7 cellular contexts compared by ENCODE assay signal in genomic region chr1:179229214-179230140, GRCh38. TPM values are rescaled to one million over a fixed set of nuclear protein-coding genes. Genes with fewer than 3 reads are reported as not detected.
DNase-seq lines count a peak whose midpoint lies in the region; ATAC-seq, FAIRE-seq and TF ChIP-seq lines count a peak whose summit lies in the region.

Gene ABL2 (minus strand): TSS chr1:179229677. CDS start chr1:179229397, 280 bp downstream.

- H3K27me3 ChIP-seq in HepG2 (ENCODE audit: control insufficient read depth in 1 of 2, insufficient read depth in 2 of 2, low read length in 2 of 2) = no peaks in the 10 kb centered on the region; a peak in 1 of 5 replicates

- TF ChIP-seq POLR2A in HepG2 (IDR thresholded peaks at IDR 0.05; ENCODE audit: insufficient read depth in 1 of 2, low read depth in 2 of 2, low read length in 2 of 2) = peak in 1 of 2 experiments; percentile 44; a peak in 1 of 4 replicates

- H2AFZ ChIP-seq in HepG2 (ENCODE audit: low read length) = no peak within 1 kb of the TSS

- H4K20me1 ChIP-seq in HepG2 (ENCODE audit: insufficient read depth, low read length) = peaks cover 5% of the 10 kb centered on the region; the same call in 1 of the 2 replicates

- CTCF ChIA-PET in HepG2 (lab: Yijun Ruan, JAX; ENCODE audit: low intra/inter-chr PET ratio, low total read pairs) = no interaction called here

- H3K9ac ChIP-seq in HepG2 (ENCODE audit: insufficient read depth, low read depth, low read length) = peak within 1 kb of the TSS; percentile 89

- peaks cover 68% of the 10 kb centered on the region for H3K4me1 ChIP-seq in HepG2 (ENCODE audit: insufficient read depth, low read length)

- intact Hi-C loops in HepG2 (cut with micrococcal nuclease; ENCODE audit: unreplicated experiment) = loop anchor here (5.0 kb wide), 1 partner anchor 63 kb away; the partner anchor contains the start of gene SOAT1

- peaks cover 39% of the 10 kb centered on the region for H3K79me2 ChIP-seq in HepG2 (ENCODE audit: insufficient read depth, low read length)

- TF ChIP-seq EP300 in HepG2 (IDR thresholded peaks at IDR 0.05; ENCODE audit: low read depth in 2 of 2, low read length in 2 of 2) = no peak
- no peak for TF ChIP-seq EP300 in HepG2 (CRISPR knock-in tag; IDR thresholded peaks at IDR 0.05; ENCODE audit: borderline replicate concordance)

- BruUV-seq in HepG2 (replicated peaks; lab: Mats Ljungman, UMichigan) = no TSS peak

- ATAC-seq in HG02623 (IDR thresholded peaks at IDR 0.05; ENCODE audit: unreplicated experiment) (peak; percentile 45), HepG2 (peak; percentile 75)

- H3K9me3 ChIP-seq in HepG2 (ENCODE audit: low read length) = no peaks in the 10 kb centered on the region

- no peak for TF ChIP-seq CTCF in GM13976 (IDR thresholded peaks at IDR 0.05; ENCODE audit: borderline replicate concordance, control extremely low read depth, extremely low read depth, insufficient read depth, missing control alignments)
- TF ChIP-seq CTCF in choroid plexus epithelial cell (conservative IDR thresholded peaks at IDR 0.05; ENCODE audit: low read depth, low read length) = no peak
- TF ChIP-seq CTCF in HepG2 (CRISPR knock-in tag; IDR thresholded peaks at IDR 0.05) = no peak

- H3K4me3 ChIP-seq in choroid plexus epithelial cell (ENCODE audit: low read depth, low read length) (peak within 1 kb of the TSS; percentile 84), HepG2 (replicated peaks in 1 of 3; ENCODE audit: insufficient read depth in 1 of 3, low read depth in 2 of 3, low read length in 3 of 3) (peak within 1 kb of the TSS; percentile 88 to 96 (median 96))

- in situ Hi-C loops in GM13976 (cut with MboI; ENCODE audit: low sequenced_read_pairs, unreplicated experiment) (no loop called here), HepG2 (cut with HindIII; ENCODE audit: extremely low pct_ligation_motif_present, low pct_unique_long_range_greater_than_20kb) (no loop called here)

- DNase-seq in GM13976 (ENCODE audit: low spot score) (peak; percentile 82), NCI-H1930 (lab: John Stamatoyannopoulos, UW) (peak; percentile 67 to 68), choroid plexus epithelial cell (ENCODE audit: low read depth) (no peak), HepG2 (ENCODE audit: low spot score) (peak; percentile 18)
- peak; percentile 26 to 35 for DNase-seq in activated CD4-positive, alpha-beta T cell treated with anti-CD3 and anti-CD28 coated beads for 24 hours (ENCODE audit: low read depth in 2 of 2)
- DNase-seq in stimulated activated CD4-positive, alpha-beta T cell treated with anti-CD3 and anti-CD28 coated beads, Interleukin-4, amount 100 ng/mL, for 4 hours = peak; percentile 63 to 68

- TF ChIP-seq RAD21 in HepG2 (CRISPR knock-in tag; IDR thresholded peaks at IDR 0.05) = 0 out of 2 replicates have a peak, but pooled peaks have one; percentile 16

- no peak for FAIRE-seq in HepG2 (lab: Jason Lieb, UNC)

- POLR2A ChIA-PET in HepG2 (lab: Yijun Ruan, JAX) = no interaction called here

- peak within 1 kb of the TSS; percentile 87 for H3K27ac ChIP-seq in HepG2 (ENCODE audit: extremely low read length, insufficient read depth, low read length)

- WGBS in HepG2 (ENCODE audit: low lambda C conversion rate) = 0% methylated on average over 10 of the region's 94 CpGs

- no peaks in the 10 kb centered on the region for H3K36me3 ChIP-seq in HepG2 (replicated peaks in 1 of 2; ENCODE audit: control insufficient read depth in 1 of 2, insufficient read depth in 2 of 2, low read length in 2 of 2)

- H3K4me2 ChIP-seq in HepG2 (ENCODE audit: low read depth, low read length) = peak within 1 kb of the TSS; percentile 79

TF ChIP-seq in HepG2, 621 proteins besides CTCF, POLR2A, EP300 and RAD21 (continues in another document):
- TF ChIP-seq HOXA7 (CRISPR knock-in tag; IDR thresholded peaks at IDR 0.05) (no peak), CHD2 (IDR thresholded peaks at IDR 0.05; ENCODE audit: low read depth, low read length) (no peak), ZNF605 (CRISPR knock-in tag; IDR thresholded peaks at IDR 0.05) (peak; percentile 37; the same call in 1 of the 2 replicates), ZNF615 (CRISPR knock-in tag; IDR thresholded peaks at IDR 0.05; ENCODE audit: borderline replicate concordance) (no peak), KAT7 (CRISPR knock-in tag; IDR thresholded peaks at IDR 0.05; ENCODE audit: borderline replicate concordance) (peak; percentile 28; the same call in 1 of the 2 replicates), ARNT2 (CRISPR knock-in tag; IDR thresholded peaks at IDR 0.05; ENCODE audit: low read depth) (0 out of 2 replicates have a peak, but pooled peaks have one; percentile 60), REPIN1 (CRISPR knock-in tag; IDR thresholded peaks at IDR 0.05; ENCODE audit: borderline replicate concordance, low read depth) (no peak), HOXA5 (CRISPR knock-in tag; IDR thresholded peaks at IDR 0.05) (no peak), HDAC1 (CRISPR knock-in tag; IDR thresholded peaks at IDR 0.05) (peak; percentile 46), SOX6 (IDR thresholded peaks at IDR 0.05) (no peak), SOX6 (CRISPR knock-in tag; IDR thresholded peaks at IDR 0.05) (0 out of 2 replicates have a peak, but pooled peaks have one; percentile 5), ZMYM4 (CRISPR knock-in tag; IDR thresholded peaks at IDR 0.05) (0 out of 2 replicates have a peak, but pooled peaks have one; percentile 7), ATF3 (CRISPR knock-in tag; IDR thresholded peaks at IDR 0.05) (peak; percentile 28; the same call in 1 of the 2 replicates), MAZ (IDR thresholded peaks at IDR 0.05; ENCODE audit: borderline replicate concordance, low read depth, low read length) (peak; percentile 26; the same call in 1 of the 2 replicates), MAZ (CRISPR knock-in tag; IDR thresholded peaks at IDR 0.05; ENCODE audit: low read depth) (peak; percentile 55; the same call in 1 of the 2 replicates), MXD3 (CRISPR knock-in tag; IDR thresholded peaks at IDR 0.05) (peak; percentile 67; the same call in 1 of the 2 replicates), ETV6 (CRISPR knock-in tag; conservative IDR thresholded peaks at IDR 0.05) (no peak), SAFB2 (CRISPR knock-in tag; IDR thresholded peaks at IDR 0.05; ENCODE audit: borderline replicate concordance, low read depth) (peak; percentile 64; the same call in 1 of the 2 replicates), MYC (CRISPR knock-in tag; IDR thresholded peaks at IDR 0.05; ENCODE audit: borderline replicate concordance) (peak; percentile 61; the same call in 1 of the 2 replicates), ZFY (CRISPR knock-in tag; IDR thresholded peaks at IDR 0.05) (peak; percentile 86), TSC22D2 (CRISPR knock-in tag; IDR thresholded peaks at IDR 0.05; ENCODE audit: borderline replicate concordance) (0 out of 2 replicates have a peak, but pooled peaks have one; percentile 47), GABPB1 (CRISPR knock-in tag; IDR thresholded peaks at IDR 0.05) (peak; percentile 50; the same call in 1 of the 2 replicates), SP4 (CRISPR knock-in tag; IDR thresholded peaks at IDR 0.05) (0 out of 2 replicates have a peak, but pooled peaks have one; percentile 36), MTF2 (CRISPR knock-in tag; IDR thresholded peaks at IDR 0.05; ENCODE audit: borderline replicate concordance) (no peak), ZFP41 (CRISPR knock-in tag; IDR thresholded peaks at IDR 0.05; ENCODE audit: borderline replicate concordance) (no peak), NONO (IDR thresholded peaks at IDR 0.05) (no peak), NONO (CRISPR knock-in tag; conservative IDR thresholded peaks at IDR 0.05) (peak; percentile 56), CC2D1A (CRISPR knock-in tag; IDR thresholded peaks at IDR 0.05) (no peak), SAP130 (CRISPR knock-in tag; IDR thresholded peaks at IDR 0.05; ENCODE audit: low read depth) (peak; percentile 61)
- TF ChIP-seq, protein P1, sequence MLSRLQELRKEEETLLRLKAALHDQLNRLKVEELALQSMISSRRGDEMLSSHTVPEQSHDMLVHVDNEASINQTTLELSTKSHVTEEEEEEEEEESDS (CRISPR knock-in tag; IDR thresholded peaks at IDR 0.05; ENCODE audit: borderline replicate concordance) = 0 out of 2 replicates have a peak, but pooled peaks have one; percentile 20

RNA-seq across cellular contexts. Expression of gene ABL2, which starts in this region (rescaled TPM):
- 6.0 and 11.6 TPM in 2 replicates for total RNA-seq in HepG2 (2016; rRNA removed; fragmentation: Illumina TruSeq; extraction: Trizol)
- 4.4 and 5.2 TPM in 2 replicates for total RNA-seq in HepG2 (2016; cell fraction: cytosol; rRNA removed; fragmentation: Illumina TruSeq; extraction: Trizol; ENCODE audit: low read depth)
- 5.8 and 11.1 TPM in 2 replicates for total RNA-seq in HepG2 (2016; cell fraction: insoluble cytoplasmic fraction; rRNA removed; fragmentation: Illumina TruSeq; extraction: Trizol)
- 4.7 and 5.2 TPM in 2 replicates for total RNA-seq in HepG2 (2016; cell fraction: membrane; rRNA removed; fragmentation: Illumina TruSeq; extraction: Trizol)
- 10.2 and 10.4 TPM in 2 replicates for total RNA-seq in HepG2 (2016; cell fraction: nucleus; rRNA removed; fragmentation: Illumina TruSeq; extraction: Trizol)
- polyA plus RNA-seq in HepG2 (2011; rRNA removed) = 5.8 and 5.9 TPM in 2 replicates
- polyA plus RNA-seq in HepG2 (2011; cell fraction: cytosol; rRNA removed) = 3.3 and 4.6 TPM in 2 replicates
- 4.7 and 6.2 TPM in 2 replicates for polyA plus RNA-seq in HepG2 (2011; cell fraction: nucleus; rRNA removed)
- polyA plus RNA-seq in HepG2 (2012) = 7.6 and 7.7 TPM in 2 replicates
- polyA plus RNA-seq in HepG2 (2016; cell fraction: cytosol; fragmentation: Illumina TruSeq; extraction: Trizol; ENCODE audit: low read depth) = 0.32 and 0.42 TPM in 2 replicates
- 5.4 and 5.6 TPM in 2 replicates for polyA plus RNA-seq in HepG2 (2016; cell fraction: insoluble cytoplasmic fraction; fragmentation: Illumina TruSeq; extraction: Trizol; ENCODE audit: low read depth)
- 0.81 and 0.94 TPM in 2 replicates for polyA plus RNA-seq in HepG2 (2016; cell fraction: membrane; fragmentation: Illumina TruSeq; extraction: Trizol; ENCODE audit: low read depth)
- polyA plus RNA-seq in HepG2 (2016; cell fraction: nucleus; fragmentation: Illumina TruSeq; extraction: Trizol; ENCODE audit: insufficient read depth, low read depth) = 5.7 and 6.1 TPM in 2 replicates
- polyA minus RNA-seq in HepG2 (2011; rRNA and poly(A)+ RNA removed; ENCODE audit: low replicate concordance) = 22.3 and 75.4 TPM in 2 replicates
- polyA minus RNA-seq in HepG2 (2011; cell fraction: cytosol; rRNA and poly(A)+ RNA removed) = 12.2 and 16.4 TPM in 2 replicates
- polyA minus RNA-seq in HepG2 (2011; cell fraction: nucleus; rRNA and poly(A)+ RNA removed) = 22.7 and 27.5 TPM in 2 replicates
